In genomic region chr6:7899046-7899888, GRCh38 we compare ENCODE assay signal across 10 cellular contexts. TPM values are rescaled to one million over a fixed set of nuclear protein-coding genes. Genes with fewer than 3 reads are reported as not detected.
DNase-seq lines count a peak whose midpoint lies in the region; ATAC-seq and TF ChIP-seq lines count a peak whose summit lies in the region.
"Had no signal": no experiment of that assay in that cellular context is flagged by ENCODE, and none has a peak within 500 bp of the region (broad histone marks: within the 10 kb centered on the region; RNA-seq: fewer than 3 reads in every experiment).

No MANE protein-coding gene starts in this region.

- H3K4me1 Mint-ChIP-seq in progenitor cell of endocrine pancreas (ENCODE audit: low read depth) = peaks cover 18% of the 10 kb centered on the region

- H3K27me3 Mint-ChIP-seq in progenitor cell of endocrine pancreas = peaks cover 43% of the 10 kb centered on the region

- H3K27ac Mint-ChIP-seq in progenitor cell of endocrine pancreas = peak overlapping the region; percentile 83

- peak; percentile 63 for ATAC-seq in HG03460 (IDR thresholded peaks at IDR 0.05; ENCODE audit: unreplicated experiment)
- ATAC-seq in HG03342 (IDR thresholded peaks at IDR 0.05; ENCODE audit: unreplicated experiment) = no peak

- TF ChIP-seq CTCF in progenitor cell of endocrine pancreas (IDR thresholded peaks at IDR 0.05; ENCODE audit: unreplicated experiment) = peak; percentile 35

- H3K36me3 Mint-ChIP-seq in progenitor cell of endocrine pancreas (ENCODE audit: insufficient read depth) = peaks cover 56% of the 10 kb centered on the region

- peak overlapping the region; percentile 40 for H3K4me3 Mint-ChIP-seq in progenitor cell of endocrine pancreas (ENCODE audit: low read depth)

- DNase-seq in DMS53 (lab: John Stamatoyannopoulos, UW) (peak; percentile 39), DMS53 treated with DMSO at 0.1 percent for 48 hours (lab: John Stamatoyannopoulos, UW; ENCODE audit: unreplicated experiment) (no peak), cerebellum (ENCODE audit: low spot score) (peak; percentile 12), progenitor cell of endocrine pancreas (ENCODE audit: low spot score, unreplicated experiment) (no peak), HCEC 1CT (no peak), amniotic stem cell (lab: John Stamatoyannopoulos, UW) (no peak)
- DNase-seq: NCI-H1092 treated with DMSO at 0.1 percent for 48 hours, T1000 had no signal

- no peaks in the 10 kb centered on the region for H3K9me3 Mint-ChIP-seq in progenitor cell of endocrine pancreas (ENCODE audit: low read depth)

RNA-seq across cellular contexts. Expression of gene TXNDC5, which starts 11.3 kb away (rescaled TPM):
- total RNA-seq in cerebellum (38.6 TPM), progenitor cell of endocrine pancreas (71.6 and 86.6 TPM in 2 replicates)

Comparison
In these comparisons a context has a peak if more than half of its experiments do, and no peak if none do; other contexts are left out.
1. DNase-seq: peak in DMS53 (single experiment) and cerebellum (single experiment); none in DMS53 treated with DMSO at 0.1 percent for 48 hours (single experiment), progenitor cell of endocrine pancreas (single experiment), HCEC 1CT (single experiment) and amniotic stem cell (single experiment).